Comparison of ENCODE assay signal across 8 cellular contexts in the genomic region with DNA sequence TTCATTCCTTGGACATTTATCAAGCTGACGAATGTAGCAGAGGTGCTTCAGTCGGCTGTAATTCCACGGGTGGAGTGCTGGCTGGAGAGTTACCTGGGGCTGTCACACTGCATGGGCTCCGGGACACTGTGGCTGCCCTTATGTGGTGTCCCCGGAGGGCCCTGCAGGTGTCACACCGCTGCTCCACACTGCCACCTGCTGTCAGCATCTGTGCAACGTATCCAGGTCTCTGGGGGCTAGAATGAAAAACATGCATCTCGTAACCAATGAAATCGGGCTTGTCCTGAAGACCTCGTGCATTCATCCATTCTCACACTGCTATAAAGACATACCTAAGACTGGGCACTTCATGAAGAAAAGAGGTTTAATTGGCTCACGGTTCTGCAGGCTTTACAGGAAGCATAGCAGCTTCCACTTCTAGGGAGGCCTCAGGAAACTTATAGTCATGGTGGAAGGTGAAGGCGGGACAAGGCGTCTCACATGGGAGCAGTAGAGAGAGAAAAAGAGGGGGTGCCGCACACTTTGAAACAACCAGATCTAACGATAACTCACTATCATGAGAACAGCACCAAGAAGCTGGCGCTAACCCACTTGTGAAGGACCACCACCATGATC. TPM values are rescaled to one million over a fixed set of nuclear protein-coding genes. Genes with fewer than 3 reads are reported as not detected.
DNase-seq lines count a peak whose midpoint lies in the region; ATAC-seq and TF ChIP-seq lines count a peak whose summit lies in the region.

No MANE protein-coding gene starts in this region.

- POLR2A ChIA-PET in AG04449 (lab: Yijun Ruan, JAX), result no interaction called here
- POLR2A ChIA-PET in activated CD8-positive, alpha-beta T cell treated with anti-CD3 and anti-CD28 coated beads for 36 hours (lab: Charles Lee), result interaction anchor here (0.9 kb wide), 1 partner anchor 53 kb away, joined by 3 read pairs; no protein-coding TSS in a partner anchor

- peak; percentile 77 for ATAC-seq in activated CD8-positive, alpha-beta T cell treated with anti-CD3 and anti-CD28 coated beads for 36 hours
- ATAC-seq in effector memory CD8-positive, alpha-beta T cell (replicated peaks), result peak; percentile 78
- ATAC-seq in GM18870 (IDR thresholded peaks at IDR 0.05; ENCODE audit: unreplicated experiment), result no peak

- no peak overlapping the region for H3K4me3 Mint-ChIP-seq in activated CD8-positive, alpha-beta T cell treated with anti-CD3 and anti-CD28 coated beads for 36 hours
- H3K4me3 Mint-ChIP-seq in effector memory CD8-positive, alpha-beta T cell, result no peak overlapping the region

- CTCF ChIA-PET in AG04449 (lab: Yijun Ruan, JAX), result interaction anchor here (0.7 to 5.7 kb wide), 27 partner anchors 8 to 458 kb away, joined by 3 to 102 read pairs (median 4); no protein-coding TSS in a partner anchor
- CTCF ChIA-PET in activated CD8-positive, alpha-beta T cell treated with anti-CD3 and anti-CD28 coated beads for 36 hours (lab: Charles Lee), result interaction anchor here (0.7 to 2.7 kb wide), 15 partner anchors 11 to 293 kb away, joined by 3 to 15 read pairs (median 4); no protein-coding TSS in a partner anchor

- peaks cover 3% of the 10 kb centered on the region for H3K9me3 Mint-ChIP-seq in activated CD8-positive, alpha-beta T cell treated with anti-CD3 and anti-CD28 coated beads for 36 hours
- no peaks in the 10 kb centered on the region for H3K9me3 Mint-ChIP-seq in effector memory CD8-positive, alpha-beta T cell

- no peak overlapping the region for H3K27ac Mint-ChIP-seq in activated CD8-positive, alpha-beta T cell treated with anti-CD3 and anti-CD28 coated beads for 36 hours
- peak overlapping the region in 1 of 2 donors; percentile 23 for H3K27ac Mint-ChIP-seq in effector memory CD8-positive, alpha-beta T cell

- H3K4me1 Mint-ChIP-seq in activated CD8-positive, alpha-beta T cell treated with anti-CD3 and anti-CD28 coated beads for 36 hours (ENCODE audit: low read depth), result peaks cover 20% of the 10 kb centered on the region
- peaks cover 6 to 7% of the 10 kb centered on the region in 2 donors for H3K4me1 Mint-ChIP-seq in effector memory CD8-positive, alpha-beta T cell (ENCODE audit: low read depth in 2 of 2)

- H3K27me3 Mint-ChIP-seq in activated CD8-positive, alpha-beta T cell treated with anti-CD3 and anti-CD28 coated beads for 36 hours, result no peaks in the 10 kb centered on the region
- H3K27me3 Mint-ChIP-seq in effector memory CD8-positive, alpha-beta T cell, result peaks cover 1 to 9% of the 10 kb centered on the region in 2 donors

- TF ChIP-seq CTCF in AG04449 (IDR thresholded peaks at IDR 0.05; ENCODE audit: insufficient read depth, low read length, missing control alignments), result peak; percentile 89
- peak; percentile 74 for TF ChIP-seq CTCF in GM13976 (IDR thresholded peaks at IDR 0.05; ENCODE audit: borderline replicate concordance, control extremely low read depth, extremely low read depth, insufficient read depth, missing control alignments)
- TF ChIP-seq CTCF in activated CD8-positive, alpha-beta T cell treated with anti-CD3 and anti-CD28 coated beads for 36 hours (IDR thresholded peaks at IDR 0.05), result peak; percentile 91

- no peak overlapping the region for H3K4me3 ChIP-seq in AG04449 (ENCODE audit: low read depth, low read length)

- intact Hi-C loops in activated CD8-positive, alpha-beta T cell treated with anti-CD3 and anti-CD28 coated beads for 36 hours (cut with micrococcal nuclease), result loop anchor here (2.0 to 5.0 kb wide), 2 partner anchors 42 to 120 kb away; no protein-coding TSS in a partner anchor

- DNase-seq in AG04449 (ENCODE audit: low read depth, low spot score) (no peak), GM13976 (ENCODE audit: low spot score) (peak; percentile 87), NCI-H345 (lab: John Stamatoyannopoulos, UW) (peak; percentile 73), midbrain (lab: John Stamatoyannopoulos, UW) (peak; percentile 22)
- peak; percentile 91 for DNase-seq in activated CD8-positive, alpha-beta T cell treated with anti-CD3 and anti-CD28 coated beads for 36 hours
- DNase-seq in effector memory CD8-positive, alpha-beta T cell, result peak; percentile 79 to 85 (median 80)
- DNase-seq in stimulated activated CD8-positive, alpha-beta memory T cell treated with anti-CD3 and anti-CD28 coated beads, Interleukin-7, amount 100 ng/mL, for 1 hour (ENCODE audit: low read depth in 2 of 2), result peak; percentile 71 to 81

- in situ Hi-C loops in GM13976 (cut with MboI; ENCODE audit: low sequenced_read_pairs, unreplicated experiment), result loop anchor here (10.0 kb wide), 1 partner anchor 322 kb away; no protein-coding TSS in a partner anchor

- H3K36me3 Mint-ChIP-seq in activated CD8-positive, alpha-beta T cell treated with anti-CD3 and anti-CD28 coated beads for 36 hours (ENCODE audit: low read depth), result no peaks in the 10 kb centered on the region
- H3K36me3 Mint-ChIP-seq in effector memory CD8-positive, alpha-beta T cell (ENCODE audit: insufficient read depth), result peaks cover 3% of the 10 kb centered on the region

RNA-seq across cellular contexts. Expression of a gene that starts 46.7 kb away (rescaled TPM):
- 1 to 10 TPM; 1.9 to 2.2 TPM for total RNA-seq in activated CD8-positive, alpha-beta T cell treated with anti-CD3 and anti-CD28 coated beads for 36 hours

RNA-seq across cellular contexts. Expression of a gene that starts 54.6 kb away (rescaled TPM):
- 10 to 100 TPM; 40.1 to 46.1 TPM for total RNA-seq in activated CD8-positive, alpha-beta T cell treated with anti-CD3 and anti-CD28 coated beads for 36 hours
